ENCODE assay signal across 14 cellular contexts in the genomic region with DNA sequence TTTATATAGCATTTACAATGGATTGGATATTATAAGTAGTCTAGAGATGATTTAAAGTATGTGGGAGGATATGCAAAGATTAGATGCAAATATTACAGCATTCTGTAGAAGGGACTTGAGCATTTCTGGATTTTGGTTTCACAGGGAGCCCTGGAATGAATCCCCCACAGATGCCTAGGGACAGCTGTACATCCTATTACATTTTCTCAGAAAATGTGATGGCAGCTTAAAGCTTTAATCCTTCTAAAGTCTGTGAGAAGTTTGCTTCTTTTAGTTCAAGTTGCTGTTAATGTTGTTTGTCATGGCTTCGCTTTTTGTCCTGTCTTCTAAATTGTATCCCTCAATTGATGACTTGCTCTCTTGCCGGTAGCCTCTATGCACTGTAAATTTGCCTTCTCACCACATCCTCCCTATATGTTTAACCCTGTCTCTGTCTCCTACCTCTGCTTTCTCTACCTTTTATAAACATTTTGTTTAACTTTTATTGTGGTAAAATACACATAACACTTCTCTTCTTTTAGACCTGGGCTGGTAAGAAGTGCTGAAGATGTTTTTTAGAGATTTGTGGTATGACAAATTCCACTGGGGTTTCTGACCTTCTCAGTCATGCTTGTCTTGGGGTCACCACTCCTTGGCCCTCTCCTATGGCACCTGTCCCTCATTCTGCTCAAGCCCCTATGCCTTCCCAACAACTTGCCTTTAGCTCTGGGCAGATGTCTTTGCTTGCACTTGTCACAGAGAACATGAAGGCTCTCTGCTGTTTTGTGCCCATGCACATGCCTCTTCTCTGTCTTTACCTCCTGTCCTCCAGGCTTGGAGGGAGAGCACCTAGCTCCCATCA. TPM values are rescaled to one million over a fixed set of nuclear protein-coding genes. Genes with fewer than 3 reads are reported as not detected.
DNase-seq lines count a peak whose midpoint lies in the region; ATAC-seq and TF ChIP-seq lines count a peak whose summit lies in the region.
"Had no signal": no experiment of that assay in that cellular context is flagged by ENCODE, and none has a peak within 500 bp of the region (broad histone marks: within the 10 kb centered on the region; RNA-seq: fewer than 3 reads in every experiment).

No MANE protein-coding gene starts in this region.

- no peak for DNase-seq in CD8-positive, alpha-beta T cell
- peak; percentile 38 for DNase-seq in NCI-H82 treated with DMSO at 0.1 percent for 48 hours (lab: John Stamatoyannopoulos, UW; ENCODE audit: unreplicated experiment)
- DNase-seq in immature natural killer cell: peak in 1 of 3 donors; percentile 23
- DNase-seq in H7: no peak
- DNase-seq in left lobe of liver (ENCODE audit: low spot score): no peak
- DNase-seq in activated gamma-delta T cell (lab: John Stamatoyannopoulos, UW): no peak
- DNase-seq: GOT3, NCI-H1694, retina had no signal

- no peaks in the 10 kb centered on the region for H3K27me3 Mint-ChIP-seq in CD8-positive, alpha-beta T cell (ENCODE audit: low read depth)
- peaks cover 0 to under 1% (median 0%) of the 10 kb centered on the region in 3 donors for H3K27me3 Mint-ChIP-seq in immature natural killer cell (ENCODE audit: low read depth in 3 of 3)
- H3K27me3 Mint-ChIP-seq: dendritic cell treated with granulocyte-macrophage colony-stimulating factor and Interleukin-4, amounts not matched to agents 40 ng/mL and 50 ng/mL, for 4 days had no signal

- peak overlapping the region; percentile 29 for H3K4me3 ChIP-seq in CD8-positive, alpha-beta T cell (ENCODE audit: low read depth, low read length)
- no peak overlapping the region for H3K4me3 ChIP-seq in H7 (ENCODE audit: insufficient read depth, low read depth, low read length)
- H3K4me3 ChIP-seq: K562, SJSA1 had no signal

- peaks cover 8% of the 10 kb centered on the region for H3K36me3 Mint-ChIP-seq in CD8-positive, alpha-beta T cell
- no peaks in the 10 kb centered on the region for H3K36me3 Mint-ChIP-seq in immature natural killer cell

- no peaks in the 10 kb centered on the region for H3K36me3 ChIP-seq in CD8-positive, alpha-beta T cell (ENCODE audit: insufficient read depth, low read length)
- H3K36me3 ChIP-seq in H7 (replicated peaks; ENCODE audit: control insufficient read depth, insufficient read depth, low read length): no peaks in the 10 kb centered on the region
- H3K36me3 ChIP-seq: SJSA1 had no signal

- H3K9me3 ChIP-seq in CD8-positive, alpha-beta T cell (ENCODE audit: low read length): no peaks in the 10 kb centered on the region
- H3K9me3 ChIP-seq: SJSA1 had no signal

- peak overlapping the region; percentile 60 for H3K4me3 Mint-ChIP-seq in CD8-positive, alpha-beta T cell
- H3K4me3 Mint-ChIP-seq in immature natural killer cell: peak overlapping the region; percentile 74 to 85 (median 80)
- H3K4me3 Mint-ChIP-seq: dendritic cell treated with granulocyte-macrophage colony-stimulating factor and Interleukin-4, amounts not matched to agents 40 ng/mL and 50 ng/mL, for 4 days had no signal

- no peak overlapping the region for H3K27ac ChIP-seq in CD8-positive, alpha-beta T cell (ENCODE audit: low read depth, low read length)
- H3K27ac ChIP-seq: SJSA1 had no signal

- TF ChIP-seq CTCF in CD8-positive, alpha-beta T cell (IDR thresholded peaks at IDR 0.05): no peak

- no peaks in the 10 kb centered on the region for H3K27me3 ChIP-seq in CD8-positive, alpha-beta T cell (ENCODE audit: insufficient read depth, low read length)
- no peaks in the 10 kb centered on the region for H3K27me3 ChIP-seq in H7 (ENCODE audit: control insufficient read depth, insufficient read depth, low read length)
- H3K27me3 ChIP-seq: SJSA1 had no signal

- ATAC-seq in CD8-positive, alpha-beta T cell: peak; percentile 86
- ATAC-seq in GM19463 (IDR thresholded peaks at IDR 0.05; ENCODE audit: unreplicated experiment) (peak; percentile 47), left lobe of liver (no peak), GM18498 (IDR thresholded peaks at IDR 0.05; ENCODE audit: unreplicated experiment) (no peak)
- ATAC-seq: K562 had no signal

- H3K27ac Mint-ChIP-seq in CD8-positive, alpha-beta T cell: peak overlapping the region; percentile 43
- H3K27ac Mint-ChIP-seq in immature natural killer cell: peak overlapping the region; percentile 53 to 91 (median 84)
- H3K27ac Mint-ChIP-seq: dendritic cell treated with granulocyte-macrophage colony-stimulating factor and Interleukin-4, amounts not matched to agents 40 ng/mL and 50 ng/mL, for 4 days had no signal

- peaks cover 86% of the 10 kb centered on the region for H3K4me1 Mint-ChIP-seq in CD8-positive, alpha-beta T cell (ENCODE audit: low read depth)
- peaks cover 80 to 100% of the 10 kb centered on the region in 2 donors for H3K4me1 Mint-ChIP-seq in immature natural killer cell

- POLR2A ChIA-PET in CD8-positive, alpha-beta T cell (lab: Charles Lee): interaction anchor here (0.7 to 1.5 kb wide), 3 partner anchors 36 to 40 kb away, joined by 3 to 5 read pairs (median 3); a partner anchor contains a TSS

- CTCF ChIA-PET in CD8-positive, alpha-beta T cell (lab: Charles Lee): interaction anchor here (1.0 to 1.6 kb wide), 2 partner anchors 23 to 105 kb away, joined by 3 read pairs; no protein-coding TSS in a partner anchor

- peaks cover 84% of the 10 kb centered on the region for H3K4me1 ChIP-seq in CD8-positive, alpha-beta T cell (ENCODE audit: insufficient read depth, low read length)

- no peaks in the 10 kb centered on the region for H3K9me3 Mint-ChIP-seq in CD8-positive, alpha-beta T cell
- H3K9me3 Mint-ChIP-seq in immature natural killer cell: no peaks in the 10 kb centered on the region
- H3K9me3 Mint-ChIP-seq: dendritic cell treated with granulocyte-macrophage colony-stimulating factor and Interleukin-4, amounts not matched to agents 40 ng/mL and 50 ng/mL, for 4 days had no signal

- intact Hi-C loops in CD8-positive, alpha-beta T cell (cut with DNase I, micrococcal nuclease): loop anchor here in 1 of 2 experiments (1.0 to 2.0 kb wide), 3 partner anchors 11 to 19 kb away; no protein-coding TSS in a partner anchor

RNA-seq across cellular contexts. Expression of a gene that starts 37.9 kb away (rescaled TPM):
- 10 to 100 TPM; 49.5 to 49.6 TPM for total RNA-seq in CD8-positive, alpha-beta T cell
- 10 to 100 TPM; 33.2 to 80.4 (median 39.9) TPM for polyA plus RNA-seq in immature natural killer cell
- 2.8 and 3.7 TPM in 2 replicates for total RNA-seq in H7 (2014; rRNA removed; shearing (Covaris generic))
- 8.4 TPM for total RNA-seq in left lobe of liver

Comparison
In these comparisons a context has a peak if more than half of its experiments do, and no peak if none do; other contexts are left out.
1. ATAC-seq: peak in CD8-positive, alpha-beta T cell (single experiment) and GM19463 (single experiment); none in left lobe of liver (single experiment) and GM18498 (single experiment).